ENCODE assay signal across 8 cellular contexts in genomic region chr6:7541175-7542064, GRCh38. TPM values are rescaled to one million over a fixed set of nuclear protein-coding genes. Genes with fewer than 3 reads are reported as not detected.
A peak's percentile ranks its signal among the peaks of the same experiment; 100 is the strongest.
DNase-seq lines count a peak whose midpoint lies in the region; ATAC-seq and TF ChIP-seq lines count a peak whose summit lies in the region.

DSP (plus strand) TSS chr6:7541671; CDS start chr6:7541916, 245 bp downstream.

- peak; percentile 84 for ATAC-seq in body of pancreas
- ATAC-seq in GM21786 (IDR thresholded peaks at IDR 0.05; ENCODE audit: unreplicated experiment) = no peak
- no peak for ATAC-seq in GM18511 (IDR thresholded peaks at IDR 0.05; ENCODE audit: unreplicated experiment)

- H3K9me3 ChIP-seq in body of pancreas (no peaks in the 10 kb centered on the region), spleen (no peaks in the 10 kb centered on the region)

- H3K36me3 Mint-ChIP-seq in immature natural killer cell = no peaks in the 10 kb centered on the region

- 1% methylated on average over 26 to 98 of the region's 105 CpGs for WGBS in body of pancreas, 2 donors
- 1 to 2% (median 1%) methylated on average over 36 to 105 of the region's 105 CpGs for WGBS in spleen, 5 donors

- peaks cover 10 to 12% of the 10 kb centered on the region in 2 donors for H3K4me1 Mint-ChIP-seq in immature natural killer cell

- H3K27me3 ChIP-seq in body of pancreas (no peaks in the 10 kb centered on the region), spleen (replicated peaks in 1 of 7) (peaks cover 0 to 90% (median 46%) of the 10 kb centered on the region in 7 donors)

- H3K4me1 ChIP-seq in body of pancreas (peaks cover 27% of the 10 kb centered on the region), spleen (peaks cover 5 to 46% (median 33%) of the 10 kb centered on the region in 6 donors)

- H3K27me3 Mint-ChIP-seq in immature natural killer cell (ENCODE audit: low read depth in 3 of 3) = peaks cover 13 to 37% (median 15%) of the 10 kb centered on the region in 3 donors

- DNase-seq in stimulated activated CD4-positive, alpha-beta T cell treated with anti-CD3 and anti-CD28 coated beads, Interleukin-12 subunit alpha, Interleukin-12 subunit beta, amount 100 ng/mL, for 4 hours = peak; percentile 28
- no peak for DNase-seq in stimulated activated CD4-positive, alpha-beta T cell treated with anti-CD3 and anti-CD28 coated beads, Interleukin-4, amount 100 ng/mL, for 24 hours
- DNase-seq in NCI-H748 treated with DMSO at 0.1 percent for 48 hours (lab: John Stamatoyannopoulos, UW) (peak; percentile 96), body of pancreas (peak; percentile 92 to 95 (median 93)), immature natural killer cell (no peak), spleen (peak; percentile 88)

- peak within 1 kb of the TSS; percentile 89 to 99 (median 98) for H3K27ac ChIP-seq in body of pancreas
- peak within 1 kb of the TSS; percentile 32 to 89 (median 81) for H3K27ac ChIP-seq in spleen

- H3K4me3 Mint-ChIP-seq in immature natural killer cell = peak within 1 kb of the TSS; percentile 48 to 74 (median 64)

- intact Hi-C loops in body of pancreas (cut with DNase I) = no loop called here
- intact Hi-C loops in spleen (cut with DNase I; ENCODE audit: low total_unique reads) = no loop called here

- no peaks in the 10 kb centered on the region for H3K9me3 Mint-ChIP-seq in immature natural killer cell

- H3K4me3 ChIP-seq in body of pancreas = peak within 1 kb of the TSS; percentile 75 to 80
- peak within 1 kb of the TSS; percentile 50 to 85 (median 64) for H3K4me3 ChIP-seq in spleen

- TF ChIP-seq POLR2A in body of pancreas (IDR thresholded peaks at IDR 0.05) (peak; percentile 99), spleen (IDR thresholded peaks at IDR 0.05) (no peak)

- TF ChIP-seq CTCF in body of pancreas (IDR thresholded peaks at IDR 0.05) = peak in 1 of 7 experiments; percentile 13
- TF ChIP-seq CTCF in spleen (IDR thresholded peaks at IDR 0.05 in 8 of 11, conservative IDR thresholded peaks at IDR 0.05 in 3 of 11) = no peak

- no peak within 1 kb of the TSS for H3K27ac Mint-ChIP-seq in immature natural killer cell

- H3K36me3 ChIP-seq in body of pancreas (replicated peaks in 1 of 2; ENCODE audit: insufficient read depth in 1 of 2, low read depth in 2 of 2) (no peaks in the 10 kb centered on the region), spleen (no peaks in the 10 kb centered on the region)

RNA-seq across cellular contexts. Expression of gene DSP, which starts in this region (rescaled TPM):
- 100 to 1,000 TPM in 1 of 2 donors, 10 to 100 TPM in 1; 85.0 to 127 TPM for total RNA-seq in body of pancreas
- not detected for polyA plus RNA-seq in immature natural killer cell
- 10 to 100 TPM; 10.0 to 27.6 (median 18.8) TPM for total RNA-seq in spleen
- polyA plus RNA-seq in spleen = 1 to 10 TPM in 2 of 3 donors, under 1 TPM in 1; 0.72 to 1.9 (median 1.8) TPM

Comparison
In these comparisons a context has a peak if more than half of its experiments do, and no peak if none do; other contexts are left out.
1. DNase-seq: peak in stimulated activated CD4-positive, alpha-beta T cell treated with anti-CD3 and anti-CD28 coated beads, Interleukin-12 subunit alpha, Interleukin-12 subunit beta, amount 100 ng/mL, for 4 hours (single experiment), NCI-H748 treated with DMSO at 0.1 percent for 48 hours (single experiment), body of pancreas (4 of 4) and spleen (single experiment); none in stimulated activated CD4-positive, alpha-beta T cell treated with anti-CD3 and anti-CD28 coated beads, Interleukin-4, amount 100 ng/mL, for 24 hours (single experiment) and immature natural killer cell (0 of 3).
2. POLR2A ChIP-seq: peak in body of pancreas (3 of 3); none in spleen (0 of 3).